Comparison of ENCODE assay signal across 1 cellular context in the genomic region with DNA sequence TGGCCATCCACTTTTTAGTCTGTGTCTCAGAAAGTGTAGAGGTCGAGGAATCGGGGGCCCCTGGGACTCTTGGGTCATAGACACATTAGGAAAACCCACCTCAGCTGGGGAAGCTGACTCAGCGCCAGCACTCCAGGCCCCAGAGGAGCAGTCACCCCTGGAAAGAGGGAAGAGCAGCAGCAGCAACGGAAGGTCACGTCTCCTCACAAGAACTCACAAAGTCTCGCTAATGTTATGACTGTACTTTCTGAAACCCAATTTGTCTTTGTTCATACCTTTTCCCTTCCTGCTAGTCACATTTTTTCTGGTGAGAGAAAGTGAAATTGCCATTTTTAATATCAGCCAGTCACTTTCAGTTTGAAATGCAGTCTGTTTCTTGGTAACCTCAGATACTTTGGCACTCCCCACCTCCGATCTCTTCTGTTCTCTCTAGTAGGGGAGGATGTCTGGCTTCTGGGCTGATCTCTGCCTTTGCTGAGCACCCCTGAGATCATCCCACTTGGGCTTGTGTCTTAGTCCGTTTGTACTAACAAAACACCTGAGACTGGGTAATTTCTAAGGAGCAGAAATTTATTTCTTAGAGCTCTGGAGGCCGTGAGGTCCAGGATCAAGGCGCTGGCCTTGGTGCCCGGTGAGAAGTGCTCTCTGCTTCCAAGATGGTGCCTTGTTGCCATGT.
TF ChIP-seq lines count a peak whose summit lies in the region.

No MANE protein-coding gene starts in this region.

TF ChIP-seq in HepG2, 621 proteins besides CTCF, POLR2A, EP300 and RAD21:
- TF ChIP-seq, protein P1, sequence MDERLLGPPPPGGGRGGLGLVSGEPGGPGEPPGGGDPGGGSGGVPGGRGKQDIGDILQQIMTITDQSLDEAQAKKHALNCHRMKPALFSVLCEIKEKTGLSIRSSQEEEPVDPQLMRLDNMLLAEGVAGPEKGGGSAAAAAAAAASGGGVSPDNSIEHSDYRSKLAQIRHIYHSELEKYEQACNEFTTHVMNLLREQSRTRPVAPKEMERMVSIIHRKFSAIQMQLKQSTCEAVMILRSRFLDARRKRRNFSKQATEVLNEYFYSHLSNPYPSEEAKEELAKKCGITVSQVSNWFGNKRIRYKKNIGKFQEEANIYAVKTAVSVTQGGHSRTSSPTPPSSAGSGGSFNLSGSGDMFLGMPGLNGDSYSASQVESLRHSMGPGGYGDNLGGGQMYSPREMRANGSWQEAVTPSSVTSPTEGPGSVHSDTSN (CRISPR knock-in tag; IDR thresholded peaks at IDR 0.05), result no peak
- no peak for TF ChIP-seq TOE1 (CRISPR knock-in tag; IDR thresholded peaks at IDR 0.05)
- TF ChIP-seq STAT5B (CRISPR knock-in tag; IDR thresholded peaks at IDR 0.05), result no peak
- TF ChIP-seq MLLT10 (CRISPR knock-in tag; IDR thresholded peaks at IDR 0.05), result no peak
